Comparison of ENCODE assay signal across 13 cellular contexts in genomic region chr9:93958121-93958874, GRCh38. TPM values are rescaled to one million over a fixed set of nuclear protein-coding genes. Genes with fewer than 3 reads are reported as not detected.
DNase-seq lines count a peak whose midpoint lies in the region; ATAC-seq and TF ChIP-seq lines count a peak whose summit lies in the region.
"Had no signal": no experiment of that assay in that cellular context is flagged by ENCODE, and none has a peak within 500 bp of the region (broad histone marks: within the 10 kb centered on the region; RNA-seq: fewer than 3 reads in every experiment).

No MANE protein-coding gene starts in this region.

- H3K4me3 ChIP-seq in RWPE2 (ENCODE audit: severe bottlenecking) (no peak overlapping the region), hepatocyte (no peak overlapping the region), gastrocnemius medialis (peak overlapping the region in 3 of 4 donors; percentile 9 to 34 (median 25))

- H3K4me3 Mint-ChIP-seq in T-helper 2 cell treated with Interferon-gamma antibody and Interleukin-4, amounts not matched to agents 5 μg/mL and 100 μg/mL, for 36 hours: peak overlapping the region; percentile 64

- H3K36me3 ChIP-seq in RWPE2 (ENCODE audit: low read depth) (no peaks in the 10 kb centered on the region), hepatocyte (replicated peaks; ENCODE audit: insufficient read depth, low read depth) (no peaks in the 10 kb centered on the region), gastrocnemius medialis (no peaks in the 10 kb centered on the region)

- H3K27me3 Mint-ChIP-seq in T-helper 2 cell treated with Interferon-gamma antibody and Interleukin-4, amounts not matched to agents 5 μg/mL and 100 μg/mL, for 36 hours (ENCODE audit: low read depth): peaks cover 76% of the 10 kb centered on the region

- peaks cover 28% of the 10 kb centered on the region for H3K4me1 Mint-ChIP-seq in T-helper 2 cell treated with Interferon-gamma antibody and Interleukin-4, amounts not matched to agents 5 μg/mL and 100 μg/mL, for 36 hours (ENCODE audit: low read depth)

- no peak overlapping the region for H3K27ac Mint-ChIP-seq in T-helper 2 cell treated with Interferon-gamma antibody and Interleukin-4, amounts not matched to agents 5 μg/mL and 100 μg/mL, for 36 hours

- peak overlapping the region; percentile 0 for H2AFZ ChIP-seq in hepatocyte

- H3K9me3 Mint-ChIP-seq in T-helper 2 cell treated with Interferon-gamma antibody and Interleukin-4, amounts not matched to agents 5 μg/mL and 100 μg/mL, for 36 hours: no peaks in the 10 kb centered on the region

- H3K27ac ChIP-seq in RWPE2 (ENCODE audit: poor library complexity, severe bottlenecking): no peak overlapping the region
- H3K27ac ChIP-seq in hepatocyte: no peak overlapping the region
- H3K27ac ChIP-seq in gastrocnemius medialis: no peak overlapping the region
- H3K27ac ChIP-seq: dorsolateral prefrontal cortex had no signal

- H3K4me1 ChIP-seq in RWPE2 (ENCODE audit: insufficient read depth, poor library complexity, severe bottlenecking) (no peaks in the 10 kb centered on the region), hepatocyte (ENCODE audit: insufficient read depth) (peaks cover 14% of the 10 kb centered on the region), gastrocnemius medialis (peaks cover 15 to 19% of the 10 kb centered on the region in 2 donors)

- in situ Hi-C loops in gastrocnemius medialis (cut with MboI; ENCODE audit: low sequenced_read_pairs in 4 of 4): loop anchor here in 2 of 4 donors (25.0 kb wide), 1 partner anchor 796 kb away; no protein-coding TSS in a partner anchor

- intact Hi-C loops in gastrocnemius medialis (cut with DNase I; ENCODE audit: low total_unique reads) (no loop called here), sciatic nerve (cut with DNase I) (no loop called here)

- no peak for TF ChIP-seq CTCF in RWPE2 (IDR thresholded peaks at IDR 0.05; ENCODE audit: poor library complexity, severe bottlenecking)
- TF ChIP-seq CTCF in hepatocyte (IDR thresholded peaks at IDR 0.05; ENCODE audit: poor library complexity): no peak
- TF ChIP-seq CTCF in gastrocnemius medialis (IDR thresholded peaks at IDR 0.05 in 4 of 5, conservative IDR thresholded peaks at IDR 0.05 in 1 of 5): no peak

- H3K9me2 ChIP-seq in hepatocyte (replicated peaks; ENCODE audit: insufficient read depth): no peaks in the 10 kb centered on the region

- no peaks in the 10 kb centered on the region for H3K9me3 ChIP-seq in RWPE2 (ENCODE audit: severe bottlenecking)
- no peaks in the 10 kb centered on the region for H3K9me3 ChIP-seq in hepatocyte (ENCODE audit: low read depth)
- no peaks in the 10 kb centered on the region for H3K9me3 ChIP-seq in gastrocnemius medialis

- no peaks in the 10 kb centered on the region for H4K20me1 ChIP-seq in hepatocyte (ENCODE audit: insufficient read depth, poor library complexity, severe bottlenecking)

- peak; percentile 41 for DNase-seq in T-helper 2 cell treated with Interferon-gamma antibody and Interleukin-4, amounts not matched to agents 5 μg/mL and 100 μg/mL, for 36 hours (ENCODE audit: low spot score)
- DNase-seq in T-helper 2 cell: no peak
- peak; percentile 49 for DNase-seq in RWPE2 (ENCODE audit: low spot score)
- DNase-seq in hepatocyte (ENCODE audit: low spot score): peak; percentile 69
- DNase-seq in gastrocnemius medialis: no peak
- DNase-seq in NCI-H2107 treated with DMSO at 0.1 percent for 48 hours (lab: John Stamatoyannopoulos, UW; ENCODE audit: unreplicated experiment): no peak
- DNase-seq in sciatic nerve (ENCODE audit: low spot score): no peak
- no peak for DNase-seq in dermis blood vessel endothelial cell
- DNase-seq: activated CD4-positive, alpha-beta T cell treated with anti-CD3 and anti-CD28 coated beads for 4 hours; GOT3; stimulated activated CD4-positive, alpha-beta T cell treated with anti-CD3 and anti-CD28 coated beads, Interleukin-4, amount 100 ng/mL, for 24 hours had no signal

- WGBS in hepatocyte (ENCODE audit: low lambda C conversion rate, missing lambda C conversion rate): 13% methylated on average over 33 of the region's 51 CpGs

- H3K36me3 Mint-ChIP-seq in T-helper 2 cell treated with Interferon-gamma antibody and Interleukin-4, amounts not matched to agents 5 μg/mL and 100 μg/mL, for 36 hours (ENCODE audit: low read depth): peaks cover 8% of the 10 kb centered on the region

- H3K27me3 ChIP-seq in RWPE2 (ENCODE audit: insufficient read depth, poor library complexity, severe bottlenecking) (peaks cover 79% of the 10 kb centered on the region), hepatocyte (peaks cover 85% of the 10 kb centered on the region), gastrocnemius medialis (peaks cover 74 to 78% (median 76%) of the 10 kb centered on the region in 3 donors)

- H3K4me2 ChIP-seq in hepatocyte: peak overlapping the region; percentile 76

- no peak for TF ChIP-seq POLR2A in gastrocnemius medialis (IDR thresholded peaks at IDR 0.05)

- ATAC-seq in RWPE2 (ENCODE audit: low read depth) (no peak), gastrocnemius medialis (no peak), sciatic nerve (no peak)

- no peaks in the 10 kb centered on the region for H3K79me2 ChIP-seq in hepatocyte

RNA-seq across cellular contexts. Expression of gene BARX1, which starts 3.1 kb away (rescaled TPM):
- 0.20 and 0.50 TPM in 2 replicates for total RNA-seq in hepatocyte
- polyA plus RNA-seq in hepatocyte: 0.47 TPM in 1 of 2 replicates, not detected in the other
- total RNA-seq in gastrocnemius medialis: not detected
- not detected for total RNA-seq in sciatic nerve
- not detected in 2 replicates for total RNA-seq in dermis blood vessel endothelial cell
- total RNA-seq: left lobe of liver had no signal

Comparison
In these comparisons a context has a peak if more than half of its experiments do, and no peak if none do; other contexts are left out.
1. DNase-seq: peak in T-helper 2 cell treated with Interferon-gamma antibody and Interleukin-4, amounts not matched to agents 5 μg/mL and 100 μg/mL, for 36 hours (single experiment), RWPE2 (single experiment) and hepatocyte (single experiment); none in T-helper 2 cell (0 of 5), gastrocnemius medialis (0 of 2), NCI-H2107 treated with DMSO at 0.1 percent for 48 hours (single experiment), sciatic nerve (single experiment) and dermis blood vessel endothelial cell (single experiment).
2. H3K4me3 ChIP-seq: peak in gastrocnemius medialis (3 of 4); none in RWPE2 (single experiment) and hepatocyte (single experiment).